17 cellular contexts compared by ENCODE assay signal in the genomic region with DNA sequence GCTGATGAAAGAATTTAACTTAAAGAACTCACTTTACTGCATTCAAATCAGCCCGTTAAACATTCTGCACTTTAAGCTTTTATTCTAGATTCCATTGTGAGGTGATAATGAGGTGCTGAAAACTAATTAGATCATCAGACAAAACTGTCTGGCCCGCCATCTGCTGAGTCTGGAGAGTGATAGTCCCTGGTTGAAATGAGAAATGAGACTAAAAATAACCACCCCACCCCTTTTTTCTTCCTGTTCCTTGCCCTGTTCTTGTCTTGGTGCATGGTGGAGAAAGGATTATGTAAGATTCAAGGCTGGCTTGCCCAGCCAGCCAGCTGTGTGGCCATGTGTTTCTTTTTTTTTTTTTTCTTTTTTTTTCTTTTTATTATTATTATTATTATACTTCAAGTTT.
DNase-seq lines count a peak whose midpoint lies in the region; ATAC-seq and TF ChIP-seq lines count a peak whose summit lies in the region.
"Had no signal": no experiment of that assay in that cellular context is flagged by ENCODE, and none has a peak within 500 bp of the region (broad histone marks: within the 10 kb centered on the region; RNA-seq: fewer than 3 reads in every experiment).

No MANE protein-coding gene starts in this region.

- no peak overlapping the region for H3K9ac ChIP-seq in BLaER1 treated with 17β-estradiol and CSF1 and Interleukin-3, amounts not matched to agents 10 nM and 100 nM

- intact Hi-C loops in left colon (cut with DNase I, micrococcal nuclease): no loop called here

- H3K27me3 Mint-ChIP-seq in T-helper 17 cell: no peaks in the 10 kb centered on the region
- H3K27me3 Mint-ChIP-seq: CD4-positive, CD25-positive, alpha-beta regulatory T cell had no signal

- DNase-seq in HT-29 (ENCODE audit: low spot score): peak; percentile 17
- DNase-seq in NCI-H82 treated with DMSO at 0.1 percent for 48 hours (lab: John Stamatoyannopoulos, UW; ENCODE audit: unreplicated experiment): peak; percentile 95
- no peak for DNase-seq in left colon
- no peak for DNase-seq in erythroblast (lab: John Stamatoyannopoulos, UW)
- no peak for DNase-seq in NCI-H2029 (lab: John Stamatoyannopoulos, UW)
- DNase-seq in T-helper 17 cell: no peak
- DNase-seq: ACHN; AML-193; CD4-positive, CD25-positive, alpha-beta regulatory T cell; GF-D8; GOT3; NCI-H1436; NCI-H2029 treated with DMSO at 0.1 percent for 48 hours; NK-92 treated with Interleukin-12 subunit alpha and Interleukin-12 subunit beta, amount 100 ng/mL, for 24 hours; SHP77 treated with DMSO at 0.1 percent for 48 hours had no signal

- no peak for TF ChIP-seq POLR2A in erythroblast (IDR thresholded peaks at IDR 0.05; ENCODE audit: low read length)

- peak overlapping the region in 7 of 11 experiments; percentile 6 to 64 (median 26); a peak in 8 of 22 replicates for H3K4me2 ChIP-seq in BLaER1 treated with 17β-estradiol and CSF1 and Interleukin-3, amounts not matched to agents 10 nM and 100 nM

- no peaks in the 10 kb centered on the region for H3K36me3 Mint-ChIP-seq in T-helper 17 cell (ENCODE audit: low read depth)
- H3K36me3 Mint-ChIP-seq: CD4-positive, CD25-positive, alpha-beta regulatory T cell had no signal

- H3K9me3 ChIP-seq in BLaER1 treated with 17β-estradiol and CSF1 and Interleukin-3, amounts not matched to agents 10 nM and 100 nM (replicated peaks in 1 of 11): peaks cover 0 to 6% (median 0%) of the 10 kb centered on the region in 11 experiments; a peak in 4 of 22 replicates
- no peaks in the 10 kb centered on the region for H3K9me3 ChIP-seq in T-helper 17 cell (ENCODE audit: control insufficient read depth, low read length, poor library complexity, severe bottlenecking)

- ATAC-seq in left colon (peak; percentile 66), T-helper 17 cell (no peak)
- ATAC-seq: SK-N-SH treated with all-trans-retinoic acid at 6 μM for 48 hours had no signal

- no peak overlapping the region for H3K4me3 Mint-ChIP-seq in T-helper 17 cell
- H3K4me3 Mint-ChIP-seq: CD4-positive, CD25-positive, alpha-beta regulatory T cell had no signal

- no peak overlapping the region for H3K27ac Mint-ChIP-seq in T-helper 17 cell
- H3K27ac Mint-ChIP-seq: CD4-positive, CD25-positive, alpha-beta regulatory T cell had no signal

- no peaks in the 10 kb centered on the region for H3K27me3 ChIP-seq in BLaER1 treated with 17β-estradiol and CSF1 and Interleukin-3, amounts not matched to agents 10 nM and 100 nM

- no peaks in the 10 kb centered on the region for H3K36me3 ChIP-seq in BLaER1 treated with 17β-estradiol and CSF1 and Interleukin-3, amounts not matched to agents 10 nM and 100 nM

- no peaks in the 10 kb centered on the region for H4K20me1 ChIP-seq in BLaER1 treated with 17β-estradiol and CSF1 and Interleukin-3, amounts not matched to agents 10 nM and 100 nM

- H3K27ac ChIP-seq in BLaER1 treated with 17β-estradiol and CSF1 and Interleukin-3, amounts not matched to agents 10 nM and 100 nM: no peak overlapping the region

- no peak overlapping the region for H3K4me3 ChIP-seq in BLaER1 treated with 17β-estradiol and CSF1 and Interleukin-3, amounts not matched to agents 10 nM and 100 nM

- peaks cover 6 to 13% (median 11%) of the 10 kb centered on the region in 10 experiments; a peak in 18 of 20 replicates for H3K4me1 ChIP-seq in BLaER1 treated with 17β-estradiol and CSF1 and Interleukin-3, amounts not matched to agents 10 nM and 100 nM

- no peaks in the 10 kb centered on the region for H3K4me1 Mint-ChIP-seq in T-helper 17 cell
- H3K4me1 Mint-ChIP-seq: CD4-positive, CD25-positive, alpha-beta regulatory T cell had no signal

Comparison
In these comparisons a context has a peak if more than half of its experiments do, and no peak if none do; other contexts are left out.
1. DNase-seq: peak in HT-29 (single experiment) and NCI-H82 treated with DMSO at 0.1 percent for 48 hours (single experiment); none in left colon (0 of 2), erythroblast (0 of 2), NCI-H2029 (single experiment) and T-helper 17 cell (0 of 3).